9 cellular contexts compared by ENCODE assay signal in the genomic region with DNA sequence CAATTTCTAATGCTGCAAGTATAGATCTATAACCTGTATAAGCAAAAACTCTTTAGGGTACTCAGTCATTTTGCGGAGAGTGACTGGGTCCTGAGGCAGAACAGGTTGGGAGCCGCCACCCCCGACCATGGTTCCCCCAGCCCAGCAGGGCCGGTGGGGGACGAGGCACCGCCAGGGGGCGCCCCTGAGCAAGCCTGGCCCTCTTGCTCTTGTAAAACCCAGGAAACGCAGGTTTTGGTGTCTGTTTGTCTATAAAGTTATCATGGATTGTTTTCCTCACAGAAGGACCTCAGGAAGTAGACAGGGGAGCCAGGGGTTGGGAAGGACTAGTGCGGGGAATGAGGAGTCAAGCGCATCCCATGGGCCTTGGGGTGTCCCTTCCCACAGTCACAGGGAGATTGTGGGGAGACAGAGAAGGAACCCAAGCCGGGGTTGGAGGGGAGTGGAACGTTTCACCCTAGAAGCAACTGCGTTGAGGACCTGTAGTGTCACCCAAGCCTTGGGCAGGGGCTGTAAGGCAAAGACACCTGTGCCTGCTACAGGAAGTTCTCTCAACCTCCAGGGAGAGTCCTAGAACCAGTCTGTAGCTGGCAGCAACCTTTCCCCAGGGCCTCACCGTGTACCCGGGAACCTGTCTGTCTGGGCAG. TPM values are rescaled to one million over a fixed set of nuclear protein-coding genes. Genes with fewer than 3 reads are reported as not detected.
DNase-seq lines count a peak whose midpoint lies in the region; ATAC-seq and TF ChIP-seq lines count a peak whose summit lies in the region.
"Had no signal": no experiment of that assay in that cellular context is flagged by ENCODE, and none has a peak within 500 bp of the region (broad histone marks: within the 10 kb centered on the region; RNA-seq: fewer than 3 reads in every experiment).

No MANE protein-coding gene starts in this region.

- TF ChIP-seq CTCF in GM13976 (IDR thresholded peaks at IDR 0.05; ENCODE audit: borderline replicate concordance, control extremely low read depth, extremely low read depth, insufficient read depth, missing control alignments) (peak; percentile 90), RWPE2 (IDR thresholded peaks at IDR 0.05; ENCODE audit: poor library complexity, severe bottlenecking) (peak; percentile 93), gastrocnemius medialis (IDR thresholded peaks at IDR 0.05 in 4 of 5, conservative IDR thresholded peaks at IDR 0.05 in 1 of 5) (peak; percentile 68 to 95 (median 84))

- peak; percentile 27 for DNase-seq in ACHN
- DNase-seq in GM13976 (ENCODE audit: low spot score), result peak; percentile 93
- DNase-seq in RWPE2 (ENCODE audit: low spot score), result no peak
- DNase-seq in activated gamma-delta T cell treated with Interleukin-2 at 50 U/mL for 16 hours, result peak; percentile 84
- peak; percentile 8 for DNase-seq in globus pallidus (ENCODE audit: low spot score)
- peak in 1 of 2 donors; percentile 21 for DNase-seq in gastrocnemius medialis
- DNase-seq in ureter (ENCODE audit: low spot score), result no peak

- H3K27ac ChIP-seq in RWPE2 (ENCODE audit: poor library complexity, severe bottlenecking) (no peak overlapping the region), gastrocnemius medialis (no peak overlapping the region)

- H3K4me3 ChIP-seq in RWPE2 (ENCODE audit: severe bottlenecking) (no peak overlapping the region), gastrocnemius medialis (no peak overlapping the region)

- H3K4me1 ChIP-seq in RWPE2 (ENCODE audit: insufficient read depth, poor library complexity, severe bottlenecking), result no peaks in the 10 kb centered on the region
- H3K4me1 ChIP-seq in gastrocnemius medialis, result no peaks in the 10 kb centered on the region

- intact Hi-C loops in gastrocnemius medialis (cut with DNase I; ENCODE audit: low total_unique reads), result loop anchor here (1.0 kb wide), 1 partner anchor 121 kb away; no protein-coding TSS in a partner anchor

- ATAC-seq in RWPE2 (ENCODE audit: low read depth) (no peak), gastrocnemius medialis (peak in 1 of 2 donors; percentile 36), GM21381 (IDR thresholded peaks at IDR 0.05; ENCODE audit: unreplicated experiment) (no peak)

- in situ Hi-C loops in ACHN (cut with HindIII; ENCODE audit: low pct_ligation_motif_present, low pct_unique_long_range_greater_than_20kb, low sequenced_read_pairs) (no loop called here), GM13976 (cut with MboI; ENCODE audit: low sequenced_read_pairs, unreplicated experiment) (no loop called here), gastrocnemius medialis (cut with MboI; ENCODE audit: low sequenced_read_pairs in 4 of 4) (loop anchor here in 1 of 4 donors (25.0 kb wide), 1 partner anchor 134 kb away; the partner anchor contains the start of gene SSTR3)

- H3K36me3 ChIP-seq in RWPE2 (ENCODE audit: low read depth), result no peaks in the 10 kb centered on the region
- no peaks in the 10 kb centered on the region for H3K36me3 ChIP-seq in gastrocnemius medialis

- TF ChIP-seq POLR2A in gastrocnemius medialis (IDR thresholded peaks at IDR 0.05), result no peak

- H3K9me3 ChIP-seq in RWPE2 (ENCODE audit: severe bottlenecking), result no peaks in the 10 kb centered on the region
- H3K9me3 ChIP-seq in gastrocnemius medialis, result no peaks in the 10 kb centered on the region

- H3K27me3 ChIP-seq in RWPE2 (ENCODE audit: insufficient read depth, poor library complexity, severe bottlenecking), result peaks cover 8% of the 10 kb centered on the region
- H3K27me3 ChIP-seq in gastrocnemius medialis, result peaks cover 7 to 18% (median 12%) of the 10 kb centered on the region in 3 donors

RNA-seq across cellular contexts. Expression of gene KCTD17, which starts 26.4 kb away (rescaled TPM):
- 1 to 10 TPM; 1.8 to 3.3 (median 2.6) TPM for total RNA-seq in gastrocnemius medialis
- 37.2 TPM for total RNA-seq in ureter

RNA-seq across cellular contexts. Expression of gene TMPRSS6, which starts 31.6 kb away (rescaled TPM):
- total RNA-seq in gastrocnemius medialis (under 1 TPM in 2 of 4 donors, not detected in 2; 0.10 to 0.18 TPM), ureter (0.31 TPM)
- total RNA-seq: pulmonary artery endothelial cell had no signal

RNA-seq across cellular contexts. Expression of gene MPST, which starts 58.4 kb away (rescaled TPM):
- total RNA-seq in gastrocnemius medialis, result 100 to 1,000 TPM; 131 to 161 (median 146) TPM
- 42.7 TPM for total RNA-seq in ureter

RNA-seq across cellular contexts. Expression of gene TST, which starts 58.7 kb away (rescaled TPM):
- total RNA-seq in gastrocnemius medialis (10 to 100 TPM; 42.2 to 66.5 (median 51.9) TPM), ureter (53.4 TPM)

Comparison
In these comparisons a context has a peak if more than half of its experiments do, and no peak if none do; other contexts are left out.
1. DNase-seq: peak in ACHN (single experiment), GM13976 (single experiment), activated gamma-delta T cell treated with Interleukin-2 at 50 U/mL for 16 hours (single experiment) and globus pallidus (single experiment); none in RWPE2 (single experiment) and ureter (single experiment).
2. Peak in every context shown above with its lines, with median percentiles within 50 percentile points of each other: CTCF ChIP-seq.